In the genomic region with DNA sequence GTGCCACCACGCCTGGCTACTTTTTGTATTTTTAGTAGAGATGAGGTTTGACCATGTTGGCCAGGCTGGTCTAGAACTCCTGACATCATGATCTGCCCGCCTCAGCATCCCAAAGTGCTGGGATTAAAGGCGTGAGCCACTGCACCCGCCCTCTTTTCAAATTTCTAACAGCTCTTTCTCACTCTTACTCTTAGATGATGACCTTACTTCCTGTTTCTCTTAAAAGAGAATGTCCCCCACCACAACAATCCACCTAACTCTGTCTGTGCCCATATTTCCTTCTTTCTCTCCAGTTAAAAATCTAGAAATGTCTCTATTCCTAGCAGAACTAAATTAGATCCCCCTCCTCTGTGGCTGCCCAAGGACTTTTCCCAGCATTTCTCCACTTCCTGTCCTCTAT, we compare ENCODE assay signal across 17 cellular contexts.
"Had no signal": no experiment of that assay in that cellular context is flagged by ENCODE, and none has a peak within 500 bp of the region (broad histone marks: within the 10 kb centered on the region; RNA-seq: fewer than 3 reads in every experiment).

No MANE protein-coding gene starts in this region.

- H3K27me3 ChIP-seq: esophagus muscularis mucosa, gastrocnemius medialis, tibial artery, upper lobe of right lung, vagina had no signal

- H3K27ac ChIP-seq: esophagus muscularis mucosa, gastrocnemius medialis, prostate gland, tibial artery, upper lobe of right lung, vagina had no signal

- H2AFZ ChIP-seq: parathyroid adenoma had no signal

- H3K9me3 ChIP-seq: esophagus muscularis mucosa, gastrocnemius medialis, prostate gland, tibial artery, upper lobe of right lung, vagina had no signal

- H3K4me1 ChIP-seq: gastrocnemius medialis, prostate gland, tibial artery, upper lobe of right lung, vagina had no signal

- H3K36me3 Mint-ChIP-seq: natural killer cell treated with Interleukin-12 subunit alpha and Interleukin-12 subunit beta and Interleukin-15 and Interleukin-18, amount 100 ng/mL, for 72 hours had no signal

- H3K9ac ChIP-seq: parathyroid adenoma had no signal

- FAIRE-seq: endometrium had no signal

- H3K36me3 ChIP-seq: esophagus muscularis mucosa, gastrocnemius medialis, prostate gland, tibial artery, upper lobe of right lung, vagina had no signal

- ATAC-seq: gastrocnemius medialis; left lobe of liver; natural killer cell treated with Interleukin-12 subunit alpha and Interleukin-12 subunit beta and Interleukin-15 and Interleukin-18, amount 100 ng/mL, for 72 hours; sciatic nerve; upper lobe of right lung had no signal

- H3K4me3 Mint-ChIP-seq: natural killer cell treated with Interleukin-12 subunit alpha and Interleukin-12 subunit beta and Interleukin-15 and Interleukin-18, amount 100 ng/mL, for 72 hours had no signal

- H3K4me3 ChIP-seq: esophagus muscularis mucosa, gastrocnemius medialis, prostate gland, tibial artery, upper lobe of right lung, vagina had no signal

- DNase-seq: effector memory CD4-positive, alpha-beta T cell; gastrocnemius medialis; glutamatergic neuron; islet precursor cell; mammary epithelial cell; stimulated activated CD4-positive, alpha-beta T cell treated with anti-CD3 and anti-CD28 coated beads, Interleukin-2, amount 100 ng/mL, for 24 hours; stimulated activated naive CD4-positive, alpha-beta T cell treated with Interleukin-2 at 50 U/mL for 16 hours; tibial artery; upper lobe of right lung had no signal

- H3K79me2 ChIP-seq: parathyroid adenoma had no signal
